In genomic region chr11:44609028-44609782, GRCh38 we compare ENCODE assay signal across 1 cellular context.
TF ChIP-seq lines count a peak whose summit lies in the region.

No MANE protein-coding gene starts in this region.

TF ChIP-seq in GM12878, 131 proteins besides CTCF, POLR2A, EP300 and RAD21 (continued from another document and continues in another):
- TF ChIP-seq, protein P1, sequence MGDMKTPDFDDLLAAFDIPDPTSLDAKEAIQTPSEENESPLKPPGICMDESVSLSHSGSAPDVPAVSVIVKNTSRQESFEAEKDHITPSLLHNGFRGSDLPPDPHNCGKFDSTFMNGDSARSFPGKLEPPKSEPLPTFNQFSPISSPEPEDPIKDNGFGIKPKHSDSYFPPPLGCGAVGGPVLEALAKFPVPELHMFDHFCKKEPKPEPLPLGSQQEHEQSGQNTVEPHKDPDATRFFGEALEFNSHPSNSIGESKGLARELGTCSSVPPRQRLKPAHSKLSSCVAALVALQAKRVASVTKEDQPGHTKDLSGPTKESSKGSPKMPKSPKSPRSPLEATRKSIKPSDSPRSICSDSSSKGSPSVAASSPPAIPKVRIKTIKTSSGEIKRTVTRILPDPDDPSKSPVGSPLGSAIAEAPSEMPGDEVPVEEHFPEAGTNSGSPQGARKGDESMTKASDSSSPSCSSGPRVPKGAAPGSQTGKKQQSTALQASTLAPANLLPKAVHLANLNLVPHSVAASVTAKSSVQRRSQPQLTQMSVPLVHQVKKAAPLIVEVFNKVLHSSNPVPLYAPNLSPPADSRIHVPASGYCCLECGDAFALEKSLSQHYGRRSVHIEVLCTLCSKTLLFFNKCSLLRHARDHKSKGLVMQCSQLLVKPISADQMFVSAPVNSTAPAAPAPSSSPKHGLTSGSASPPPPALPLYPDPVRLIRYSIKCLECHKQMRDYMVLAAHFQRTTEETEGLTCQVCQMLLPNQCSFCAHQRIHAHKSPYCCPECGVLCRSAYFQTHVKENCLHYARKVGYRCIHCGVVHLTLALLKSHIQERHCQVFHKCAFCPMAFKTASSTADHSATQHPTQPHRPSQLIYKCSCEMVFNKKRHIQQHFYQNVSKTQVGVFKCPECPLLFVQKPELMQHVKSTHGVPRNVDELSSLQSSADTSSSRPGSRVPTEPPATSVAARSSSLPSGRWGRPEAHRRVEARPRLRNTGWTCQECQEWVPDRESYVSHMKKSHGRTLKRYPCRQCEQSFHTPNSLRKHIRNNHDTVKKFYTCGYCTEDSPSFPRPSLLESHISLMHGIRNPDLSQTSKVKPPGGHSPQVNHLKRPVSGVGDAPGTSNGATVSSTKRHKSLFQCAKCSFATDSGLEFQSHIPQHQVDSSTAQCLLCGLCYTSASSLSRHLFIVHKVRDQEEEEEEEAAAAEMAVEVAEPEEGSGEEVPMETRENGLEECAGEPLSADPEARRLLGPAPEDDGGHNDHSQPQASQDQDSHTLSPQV (IDR thresholded peaks at IDR 0.05) = no peak
- TF ChIP-seq POU2F2 (IDR thresholded peaks at IDR 0.05; ENCODE audit: borderline replicate concordance, low read depth, low read length) (peak; percentile 48; the same call in 2 of the 3 replicates), MEF2B (IDR thresholded peaks at IDR 0.05; ENCODE audit: partially characterized antibody, poor library complexity, severe bottlenecking) (peak; percentile 99), MEF2A (IDR thresholded peaks at IDR 0.05; ENCODE audit: insufficient read depth, low read depth, low read length) (no peak), ZNF274 (IDR thresholded peaks at IDR 0.05; ENCODE audit: insufficient read depth, insufficient read length) (no peak), HDAC2 (IDR thresholded peaks at IDR 0.05) (no peak), TBL1XR1 (IDR thresholded peaks at IDR 0.05; ENCODE audit: low read depth, low read length) (peak; percentile 48; the same call in 1 of the 2 replicates), SMAD1 (IDR thresholded peaks at IDR 0.05; ENCODE audit: low read depth, partially characterized antibody) (peak; percentile 95), IKZF2 (IDR thresholded peaks at IDR 0.05) (peak; percentile 91 to 94), CHD2 (IDR thresholded peaks at IDR 0.05; ENCODE audit: borderline replicate concordance, low read depth, low read length) (peak; percentile 85; the same call in 1 of the 2 replicates), BHLHE40 (IDR thresholded peaks at IDR 0.05; ENCODE audit: borderline replicate concordance in 1 of 2, low read depth in 2 of 2, low read length in 1 of 2) (peak; percentile 47 to 81; a peak in 2 of 4 replicates), PBX3 (IDR thresholded peaks at IDR 0.05; ENCODE audit: insufficient replicate concordance, low read depth, low read length) (no peak), HCFC1 (IDR thresholded peaks at IDR 0.05; ENCODE audit: low read length) (no peak), IKZF1 (conservative IDR thresholded peaks at IDR 0.05) (peak; percentile 97), TCF7 (IDR thresholded peaks at IDR 0.05; ENCODE audit: borderline replicate concordance) (no peak), YBX1 (IDR thresholded peaks at IDR 0.05) (peak; percentile 76; the same call in 1 of the 2 replicates), KDM1A (IDR thresholded peaks at IDR 0.05; ENCODE audit: borderline replicate concordance) (no peak), MLLT1 (IDR thresholded peaks at IDR 0.05) (peak; percentile 79; the same call in 1 of the 2 replicates), ZNF207 (IDR thresholded peaks at IDR 0.05; ENCODE audit: borderline replicate concordance) (peak; percentile 57; the same call in 1 of the 2 replicates), RBBP5 (conservative IDR thresholded peaks at IDR 0.05) (no peak), HDGF (IDR thresholded peaks at IDR 0.05) (peak; percentile 83; the same call in 1 of the 2 replicates), NBN (IDR thresholded peaks at IDR 0.05) (peak; percentile 97), LARP7 (IDR thresholded peaks at IDR 0.05) (peak; percentile 75), MTA3 (IDR thresholded peaks at IDR 0.05; ENCODE audit: borderline replicate concordance, low read length) (peak; percentile 74), MXI1 (IDR thresholded peaks at IDR 0.05; ENCODE audit: low read depth, low read length) (peak; percentile 77), BRCA1 (IDR thresholded peaks at IDR 0.05; ENCODE audit: low read depth, low read length) (no peak; the same call in 1 of the 2 replicates), BMI1 (IDR thresholded peaks at IDR 0.05; ENCODE audit: borderline replicate concordance) (no peak; the same call in 1 of the 2 replicates), BCL3 (IDR thresholded peaks at IDR 0.05; ENCODE audit: borderline replicate concordance, insufficient read depth, low read depth, low read length, poor library complexity, severe bottlenecking) (peak; percentile 39), POLR2AphosphoS5 (IDR thresholded peaks at IDR 0.05; ENCODE audit: low read length) (peak; percentile 36; the same call in 1 of the 2 replicates), KLF5 (IDR thresholded peaks at IDR 0.05; ENCODE audit: partially characterized antibody) (peak; percentile 66), CEBPZ (IDR thresholded peaks at IDR 0.05; ENCODE audit: low read depth, low read length) (no peak), EGR1 (IDR thresholded peaks at IDR 0.05; ENCODE audit: borderline replicate concordance in 1 of 2, low read depth in 2 of 2, low read length in 2 of 2) (0 out of 3 replicates have a peak, but pooled peaks of 1 of the 2 experiments have one; percentile 11), HDAC6 (IDR thresholded peaks at IDR 0.05; ENCODE audit: unreplicated experiment) (no peak), ATF7 (IDR thresholded peaks at IDR 0.05; ENCODE audit: low read depth) (peak; percentile 74), POLR2AphosphoS2 (IDR thresholded peaks at IDR 0.05; ENCODE audit: low read depth, low read length) (peak; percentile 49; the same call in 1 of the 2 replicates), DPF2 (IDR thresholded peaks at IDR 0.05) (peak; percentile 98), MAX (IDR thresholded peaks at IDR 0.05; ENCODE audit: low read depth, low read length) (no peak; the same call in 1 of the 2 replicates)
- TF ChIP-seq, protein P2, sequence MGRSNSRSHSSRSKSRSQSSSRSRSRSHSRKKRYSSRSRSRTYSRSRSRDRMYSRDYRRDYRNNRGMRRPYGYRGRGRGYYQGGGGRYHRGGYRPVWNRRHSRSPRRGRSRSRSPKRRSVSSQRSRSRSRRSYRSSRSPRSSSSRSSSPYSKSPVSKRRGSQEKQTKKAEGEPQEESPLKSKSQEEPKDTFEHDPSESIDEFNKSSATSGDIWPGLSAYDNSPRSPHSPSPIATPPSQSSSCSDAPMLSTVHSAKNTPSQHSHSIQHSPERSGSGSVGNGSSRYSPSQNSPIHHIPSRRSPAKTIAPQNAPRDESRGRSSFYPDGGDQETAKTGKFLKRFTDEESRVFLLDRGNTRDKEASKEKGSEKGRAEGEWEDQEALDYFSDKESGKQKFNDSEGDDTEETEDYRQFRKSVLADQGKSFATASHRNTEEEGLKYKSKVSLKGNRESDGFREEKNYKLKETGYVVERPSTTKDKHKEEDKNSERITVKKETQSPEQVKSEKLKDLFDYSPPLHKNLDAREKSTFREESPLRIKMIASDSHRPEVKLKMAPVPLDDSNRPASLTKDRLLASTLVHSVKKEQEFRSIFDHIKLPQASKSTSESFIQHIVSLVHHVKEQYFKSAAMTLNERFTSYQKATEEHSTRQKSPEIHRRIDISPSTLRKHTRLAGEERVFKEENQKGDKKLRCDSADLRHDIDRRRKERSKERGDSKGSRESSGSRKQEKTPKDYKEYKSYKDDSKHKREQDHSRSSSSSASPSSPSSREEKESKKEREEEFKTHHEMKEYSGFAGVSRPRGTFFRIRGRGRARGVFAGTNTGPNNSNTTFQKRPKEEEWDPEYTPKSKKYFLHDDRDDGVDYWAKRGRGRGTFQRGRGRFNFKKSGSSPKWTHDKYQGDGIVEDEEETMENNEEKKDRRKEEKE (IDR thresholded peaks at IDR 0.05) = no peak
- TF ChIP-seq, protein P3, sequence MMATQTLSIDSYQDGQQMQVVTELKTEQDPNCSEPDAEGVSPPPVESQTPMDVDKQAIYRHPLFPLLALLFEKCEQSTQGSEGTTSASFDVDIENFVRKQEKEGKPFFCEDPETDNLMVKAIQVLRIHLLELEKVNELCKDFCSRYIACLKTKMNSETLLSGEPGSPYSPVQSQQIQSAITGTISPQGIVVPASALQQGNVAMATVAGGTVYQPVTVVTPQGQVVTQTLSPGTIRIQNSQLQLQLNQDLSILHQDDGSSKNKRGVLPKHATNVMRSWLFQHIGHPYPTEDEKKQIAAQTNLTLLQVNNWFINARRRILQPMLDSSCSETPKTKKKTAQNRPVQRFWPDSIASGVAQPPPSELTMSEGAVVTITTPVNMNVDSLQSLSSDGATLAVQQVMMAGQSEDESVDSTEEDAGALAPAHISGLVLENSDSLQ (IDR thresholded peaks at IDR 0.05) = 0 out of 2 replicates have a peak, but pooled peaks have one; percentile 4
- TF ChIP-seq, protein P4, sequence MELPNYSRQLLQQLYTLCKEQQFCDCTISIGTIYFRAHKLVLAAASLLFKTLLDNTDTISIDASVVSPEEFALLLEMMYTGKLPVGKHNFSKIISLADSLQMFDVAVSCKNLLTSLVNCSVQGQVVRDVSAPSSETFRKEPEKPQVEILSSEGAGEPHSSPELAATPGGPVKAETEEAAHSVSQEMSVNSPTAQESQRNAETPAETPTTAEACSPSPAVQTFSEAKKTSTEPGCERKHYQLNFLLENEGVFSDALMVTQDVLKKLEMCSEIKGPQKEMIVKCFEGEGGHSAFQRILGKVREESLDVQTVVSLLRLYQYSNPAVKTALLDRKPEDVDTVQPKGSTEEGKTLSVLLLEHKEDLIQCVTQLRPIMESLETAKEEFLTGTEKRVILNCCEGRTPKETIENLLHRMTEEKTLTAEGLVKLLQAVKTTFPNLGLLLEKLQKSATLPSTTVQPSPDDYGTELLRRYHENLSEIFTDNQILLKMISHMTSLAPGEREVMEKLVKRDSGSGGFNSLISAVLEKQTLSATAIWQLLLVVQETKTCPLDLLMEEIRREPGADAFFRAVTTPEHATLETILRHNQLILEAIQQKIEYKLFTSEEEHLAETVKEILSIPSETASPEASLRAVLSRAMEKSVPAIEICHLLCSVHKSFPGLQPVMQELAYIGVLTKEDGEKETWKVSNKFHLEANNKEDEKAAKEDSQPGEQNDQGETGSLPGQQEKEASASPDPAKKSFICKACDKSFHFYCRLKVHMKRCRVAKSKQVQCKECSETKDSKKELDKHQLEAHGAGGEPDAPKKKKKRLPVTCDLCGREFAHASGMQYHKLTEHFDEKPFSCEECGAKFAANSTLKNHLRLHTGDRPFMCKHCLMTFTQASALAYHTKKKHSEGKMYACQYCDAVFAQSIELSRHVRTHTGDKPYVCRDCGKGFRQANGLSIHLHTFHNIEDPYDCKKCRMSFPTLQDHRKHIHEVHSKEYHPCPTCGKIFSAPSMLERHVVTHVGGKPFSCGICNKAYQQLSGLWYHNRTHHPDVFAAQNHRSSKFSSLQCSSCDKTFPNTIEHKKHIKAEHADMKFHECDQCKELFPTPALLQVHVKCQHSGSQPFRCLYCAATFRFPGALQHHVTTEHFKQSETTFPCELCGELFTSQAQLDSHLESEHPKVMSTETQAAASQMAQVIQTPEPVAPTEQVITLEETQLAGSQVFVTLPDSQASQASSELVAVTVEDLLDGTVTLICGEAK (IDR thresholded peaks at IDR 0.05; ENCODE audit: borderline replicate concordance) = peak; percentile 35; the same call in 1 of the 2 replicates
